ENCODE assay signal across 1 cellular context in the genomic region with DNA sequence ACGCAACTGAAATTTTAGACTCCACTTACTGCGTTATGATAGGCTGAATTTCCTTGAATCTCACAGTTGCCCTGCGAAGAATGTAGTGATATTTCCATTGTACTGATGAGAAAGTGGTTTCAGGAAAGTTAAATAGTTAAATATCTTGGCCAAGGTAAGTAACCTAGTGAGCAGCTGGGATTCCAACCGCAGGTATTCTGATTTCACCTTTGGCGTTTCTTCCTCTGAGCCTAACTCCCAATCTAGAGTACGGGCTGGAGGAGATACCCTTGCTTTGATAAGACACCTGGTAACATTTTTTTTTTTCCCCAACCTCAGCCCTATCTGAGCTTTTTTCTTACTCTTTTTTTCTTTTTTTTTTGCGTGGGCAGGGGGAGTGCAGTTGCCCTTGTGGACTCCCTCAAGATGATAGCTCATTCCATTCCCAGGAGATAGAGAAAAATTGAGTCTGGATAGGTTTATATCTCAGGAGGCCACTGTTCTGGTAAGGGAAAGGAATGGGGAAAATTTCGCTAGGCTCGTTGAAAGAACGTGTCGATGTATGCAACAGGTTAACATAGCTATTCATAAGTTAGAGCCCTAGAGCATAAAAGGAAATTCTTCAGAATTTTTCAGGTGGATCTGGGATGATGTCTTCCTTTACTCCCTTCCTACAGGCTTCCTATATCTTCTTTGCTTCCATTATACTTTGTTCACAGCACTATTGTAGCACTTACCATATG.
TF ChIP-seq lines count a peak whose summit lies in the region.

No MANE protein-coding gene starts in this region.

TF ChIP-seq in HEK293T, 16 proteins besides CTCF, POLR2A, EP300 and RAD21:
- no peak for TF ChIP-seq HDGF (IDR thresholded peaks at IDR 0.05; ENCODE audit: borderline replicate concordance)
- no peak for TF ChIP-seq TARDBP (IDR thresholded peaks at IDR 0.05)
- TF ChIP-seq SUZ12 (IDR thresholded peaks at IDR 0.05): no peak
- TF ChIP-seq BHLHE40 (IDR thresholded peaks at IDR 0.05; ENCODE audit: borderline replicate concordance): no peak
- TF ChIP-seq FOXA1 (IDR thresholded peaks at IDR 0.05): no peak
- TF ChIP-seq, protein P1, sequence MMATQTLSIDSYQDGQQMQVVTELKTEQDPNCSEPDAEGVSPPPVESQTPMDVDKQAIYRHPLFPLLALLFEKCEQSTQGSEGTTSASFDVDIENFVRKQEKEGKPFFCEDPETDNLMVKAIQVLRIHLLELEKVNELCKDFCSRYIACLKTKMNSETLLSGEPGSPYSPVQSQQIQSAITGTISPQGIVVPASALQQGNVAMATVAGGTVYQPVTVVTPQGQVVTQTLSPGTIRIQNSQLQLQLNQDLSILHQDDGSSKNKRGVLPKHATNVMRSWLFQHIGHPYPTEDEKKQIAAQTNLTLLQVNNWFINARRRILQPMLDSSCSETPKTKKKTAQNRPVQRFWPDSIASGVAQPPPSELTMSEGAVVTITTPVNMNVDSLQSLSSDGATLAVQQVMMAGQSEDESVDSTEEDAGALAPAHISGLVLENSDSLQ (IDR thresholded peaks at IDR 0.05): no peak
- TF ChIP-seq FOXM1 (IDR thresholded peaks at IDR 0.05; ENCODE audit: borderline replicate concordance): no peak
- no peak for TF ChIP-seq L3MBTL2 (conservative IDR thresholded peaks at IDR 0.05)
- no peak for TF ChIP-seq LEF1 (IDR thresholded peaks at IDR 0.05; ENCODE audit: borderline replicate concordance)
- no peak for TF ChIP-seq FOXK2 (IDR thresholded peaks at IDR 0.05)
